8 cellular contexts compared by ENCODE assay signal in genomic region chr13:71864981-71865857, GRCh38. TPM values are rescaled to one million over a fixed set of nuclear protein-coding genes. Genes with fewer than 3 reads are reported as not detected.
DNase-seq lines count a peak whose midpoint lies in the region; FAIRE-seq and TF ChIP-seq lines count a peak whose summit lies in the region.

No MANE protein-coding gene starts in this region.

- peak; percentile 0 for DNase-seq in Calu3
- peak; percentile 90 for DNase-seq in NCI-H1092 treated with DMSO at 0.1 percent for 48 hours (lab: John Stamatoyannopoulos, UW)
- peak in 1 of 2 donors; percentile 63 for DNase-seq in ascending aorta (ENCODE audit: low spot score in 2 of 2)
- peak; percentile 31 for DNase-seq in iPS-NIHi11 (ENCODE audit: low spot score)
- peak; percentile 11 for DNase-seq in small intestine
- DNase-seq in effector CD8-positive, alpha-beta T cell (lab: John Stamatoyannopoulos, UW), result no peak
- no peak for DNase-seq in RWPE1 (ENCODE audit: low spot score)
- no peak for DNase-seq in NOMO-1 treated with DMSO at 0.1 percent for 48 hours (lab: John Stamatoyannopoulos, UW; ENCODE audit: unreplicated experiment)

- no peak overlapping the region for H3K27ac ChIP-seq in ascending aorta
- H3K27ac ChIP-seq in small intestine (ENCODE audit: low read depth in 1 of 2, low read length in 1 of 2), result peak overlapping the region; percentile 59 to 66
- H3K27ac ChIP-seq in RWPE1, result no peak overlapping the region

- WGBS in small intestine, 3 donors, result 1 to 4% (median 1%) methylated on average over 58 to 86 of the region's 86 CpGs

- no peaks in the 10 kb centered on the region for H3K36me3 ChIP-seq in ascending aorta
- no peaks in the 10 kb centered on the region for H3K36me3 ChIP-seq in small intestine (ENCODE audit: control insufficient read depth in 2 of 2, insufficient read depth in 2 of 2, low read length in 2 of 2)

- TF ChIP-seq CTCF in Calu3 (IDR thresholded peaks at IDR 0.05; ENCODE audit: unreplicated experiment) (no peak), ascending aorta (IDR thresholded peaks at IDR 0.05) (no peak), RWPE1 (conservative IDR thresholded peaks at IDR 0.05; ENCODE audit: low read depth) (no peak)

- no peak for FAIRE-seq in small intestine (lab: Jason Lieb, UNC)

- H3K27me3 ChIP-seq in ascending aorta (peaks cover 9% of the 10 kb centered on the region), small intestine (ENCODE audit: control insufficient read depth in 2 of 2, insufficient read depth in 2 of 2, low read length in 2 of 2) (no peaks in the 10 kb centered on the region)

- H3K9me3 ChIP-seq in ascending aorta (no peaks in the 10 kb centered on the region), small intestine (ENCODE audit: control insufficient read depth, low read depth) (no peaks in the 10 kb centered on the region)

- H3K4me3 ChIP-seq in ascending aorta (peak overlapping the region; percentile 50 to 61), small intestine (ENCODE audit: low read depth in 1 of 2, low read length in 2 of 2) (peak overlapping the region; percentile 87 to 95)

- peaks cover 23% of the 10 kb centered on the region for H3K36me3 Mint-ChIP-seq in Calu3 (ENCODE audit: insufficient read depth, unreplicated experiment)

- H3K27me3 Mint-ChIP-seq in Calu3 (ENCODE audit: unreplicated experiment), result no peaks in the 10 kb centered on the region

- intact Hi-C loops in Calu3 (cut with micrococcal nuclease; ENCODE audit: unreplicated experiment), result no loop called here
- intact Hi-C loops in ascending aorta (cut with DNase I), result no loop called here

- POLR2A ChIA-PET in RWPE1 (lab: Yijun Ruan, JAX; ENCODE audit: low non-redundant PET), result no interaction called here

- CTCF ChIA-PET in Calu3 (lab: Charles Lee), result no interaction called here
- CTCF ChIA-PET in RWPE1 (lab: Yijun Ruan, JAX), result no interaction called here

- no peaks in the 10 kb centered on the region for H3K9me3 Mint-ChIP-seq in Calu3 (ENCODE audit: low read depth, unreplicated experiment)

- H3K4me1 Mint-ChIP-seq in Calu3 (ENCODE audit: low read depth, unreplicated experiment), result no peaks in the 10 kb centered on the region

- no peak overlapping the region for H3K27ac Mint-ChIP-seq in Calu3 (ENCODE audit: unreplicated experiment)

- H3K4me1 ChIP-seq in ascending aorta (peaks cover 9 to 10% of the 10 kb centered on the region in 2 donors), small intestine (ENCODE audit: control insufficient read depth in 2 of 2, insufficient read depth in 1 of 2, low read depth in 1 of 2, low read length in 1 of 2) (no peaks in the 10 kb centered on the region)

- no TSS peak for BruUV-seq in Calu3 (replicated peaks; lab: Mats Ljungman, UMichigan)

- H3K4me3 Mint-ChIP-seq in Calu3 (ENCODE audit: low read depth, unreplicated experiment), result peak overlapping the region; percentile 76

RNA-seq across cellular contexts. Expression of gene DACH1, which starts 1.8 kb away (rescaled TPM):
- total RNA-seq in Calu3 (2022) (0.14 and 0.20 TPM in 2 replicates), ascending aorta (not detected)
- 1 to 10 TPM; 1.8 to 6.5 (median 2.2) TPM for polyA plus RNA-seq in small intestine

Comparison
In these comparisons a context has a peak if more than half of its experiments do, and no peak if none do; other contexts are left out.
1. DNase-seq: peak in Calu3 (single experiment), NCI-H1092 treated with DMSO at 0.1 percent for 48 hours (single experiment), iPS-NIHi11 (single experiment) and small intestine (single experiment); none in effector CD8-positive, alpha-beta T cell (single experiment), RWPE1 (single experiment) and NOMO-1 treated with DMSO at 0.1 percent for 48 hours (single experiment).
2. H3K27ac ChIP-seq: peak in small intestine (2 of 2); none in ascending aorta (0 of 2) and RWPE1 (single experiment).